In genomic region chr11:84714316-84714780, GRCh38 we compare ENCODE assay signal across 8 cellular contexts.
DNase-seq lines count a peak whose midpoint lies in the region; ATAC-seq and TF ChIP-seq lines count a peak whose summit lies in the region.

No MANE protein-coding gene starts in this region.

- no peaks in the 10 kb centered on the region for H4K20me1 ChIP-seq in neural progenitor cell (ENCODE audit: low read depth)

- H3F3A ChIP-seq in neural progenitor cell (ENCODE audit: low read depth), result peaks cover 7% of the 10 kb centered on the region

- no peaks in the 10 kb centered on the region for H3K4me1 ChIP-seq in SJCRH30
- no peaks in the 10 kb centered on the region for H3K4me1 ChIP-seq in neural progenitor cell

- H3K9me3 Mint-ChIP-seq in activated naive CD4-positive, alpha-beta T cell treated with anti-CD3 and anti-CD28 coated beads, Interleukin-2, amount 10 ng/mL, durations not matched to agents 7 days and 5 days, result peaks cover 2% of the 10 kb centered on the region
- H3K9me3 Mint-ChIP-seq in neural progenitor cell, result no peaks in the 10 kb centered on the region

- H3K4me2 ChIP-seq in neural progenitor cell, result no peak overlapping the region

- H3K36me3 Mint-ChIP-seq in activated naive CD4-positive, alpha-beta T cell treated with anti-CD3 and anti-CD28 coated beads, Interleukin-2, amount 10 ng/mL, durations not matched to agents 7 days and 5 days, result no peaks in the 10 kb centered on the region
- H3K36me3 Mint-ChIP-seq in neural progenitor cell, result no peaks in the 10 kb centered on the region

- DNase-seq in activated naive CD4-positive, alpha-beta T cell treated with anti-CD3 and anti-CD28 coated beads, Interleukin-2, amount 10 ng/mL, durations not matched to agents 7 days and 5 days, result peak; percentile 79
- DNase-seq in activated naive CD4-positive, alpha-beta T cell (lab: John Stamatoyannopoulos, UW), result no peak
- DNase-seq in HT1080 (ENCODE audit: low read depth), result peak; percentile 73
- peak; percentile 83 to 92 for DNase-seq in SJCRH30
- DNase-seq in epithelial cell of esophagus (ENCODE audit: low read depth), result peak; percentile 69
- peak; percentile 85 for DNase-seq in neural progenitor cell (ENCODE audit: low spot score)
- no peak for DNase-seq in DMS114 treated with DMSO at 0.1 percent for 48 hours (lab: John Stamatoyannopoulos, UW; ENCODE audit: unreplicated experiment)

- peak; percentile 91 for ATAC-seq in GM21717 (IDR thresholded peaks at IDR 0.05; ENCODE audit: unreplicated experiment)

- no peak overlapping the region for H2AFZ ChIP-seq in neural progenitor cell (replicated peaks)

- H3K4me3 ChIP-seq in SJCRH30 (no peak overlapping the region), epithelial cell of esophagus (ENCODE audit: low read length) (no peak overlapping the region), neural progenitor cell (no peak overlapping the region)

- CTCF ChIA-PET in activated naive CD4-positive, alpha-beta T cell treated with anti-CD3 and anti-CD28 coated beads, Interleukin-2, amount 10 ng/mL, durations not matched to agents 7 days and 5 days (lab: Charles Lee), result no interaction called here

- H3K36me3 ChIP-seq in SJCRH30 (no peaks in the 10 kb centered on the region), neural progenitor cell (no peaks in the 10 kb centered on the region)

- TF ChIP-seq CTCF in epithelial cell of esophagus (IDR thresholded peaks at IDR 0.05; ENCODE audit: insufficient read depth, low read depth, low read length, missing control alignments), result peak; percentile 68
- peak; percentile 79 for TF ChIP-seq CTCF in neural progenitor cell (IDR thresholded peaks at IDR 0.05)

- H3K9ac ChIP-seq in neural progenitor cell, result no peak overlapping the region

- peak overlapping the region; percentile 6 for H3K27ac Mint-ChIP-seq in activated naive CD4-positive, alpha-beta T cell treated with anti-CD3 and anti-CD28 coated beads, Interleukin-2, amount 10 ng/mL, durations not matched to agents 7 days and 5 days
- H3K27ac Mint-ChIP-seq in neural progenitor cell, result no peak overlapping the region

- peaks cover 3% of the 10 kb centered on the region for H3K4me1 Mint-ChIP-seq in activated naive CD4-positive, alpha-beta T cell treated with anti-CD3 and anti-CD28 coated beads, Interleukin-2, amount 10 ng/mL, durations not matched to agents 7 days and 5 days
- no peaks in the 10 kb centered on the region for H3K4me1 Mint-ChIP-seq in neural progenitor cell

- H3K27me3 ChIP-seq in SJCRH30 (no peaks in the 10 kb centered on the region), neural progenitor cell (peaks cover 11% of the 10 kb centered on the region)

- H3K27ac ChIP-seq in SJCRH30 (no peak overlapping the region), neural progenitor cell (no peak overlapping the region)

- peaks cover 4% of the 10 kb centered on the region for H3K27me3 Mint-ChIP-seq in activated naive CD4-positive, alpha-beta T cell treated with anti-CD3 and anti-CD28 coated beads, Interleukin-2, amount 10 ng/mL, durations not matched to agents 7 days and 5 days
- H3K27me3 Mint-ChIP-seq in neural progenitor cell (ENCODE audit: insufficient read depth, low read depth), result no peaks in the 10 kb centered on the region

- H3K4me3 Mint-ChIP-seq in activated naive CD4-positive, alpha-beta T cell treated with anti-CD3 and anti-CD28 coated beads, Interleukin-2, amount 10 ng/mL, durations not matched to agents 7 days and 5 days, result peak overlapping the region; percentile 57
- H3K4me3 Mint-ChIP-seq in neural progenitor cell, result no peak overlapping the region

- H3K79me2 ChIP-seq in neural progenitor cell (ENCODE audit: low read depth), result no peaks in the 10 kb centered on the region

- H3K9me3 ChIP-seq in SJCRH30 (replicated peaks), result no peaks in the 10 kb centered on the region
- no peaks in the 10 kb centered on the region for H3K9me3 ChIP-seq in neural progenitor cell (ENCODE audit: low read depth)

Comparison
In these comparisons a context has a peak if more than half of its experiments do, and no peak if none do; other contexts are left out.
1. DNase-seq: peak in activated naive CD4-positive, alpha-beta T cell treated with anti-CD3 and anti-CD28 coated beads, Interleukin-2, amount 10 ng/mL, durations not matched to agents 7 days and 5 days (single experiment), HT1080 (single experiment), SJCRH30 (2 of 2), epithelial cell of esophagus (single experiment) and neural progenitor cell (single experiment); none in activated naive CD4-positive, alpha-beta T cell (0 of 4) and DMS114 treated with DMSO at 0.1 percent for 48 hours (single experiment).